In genomic region chr1:67377253-67377652, GRCh38 we compare ENCODE assay signal across 1 cellular context.
TF ChIP-seq lines count a peak whose summit lies in the region.

No MANE protein-coding gene starts in this region.

TF ChIP-seq in GM23338, 12 proteins besides CTCF, POLR2A, EP300 and RAD21 (continued from another document):
- TF ChIP-seq, protein P1, sequence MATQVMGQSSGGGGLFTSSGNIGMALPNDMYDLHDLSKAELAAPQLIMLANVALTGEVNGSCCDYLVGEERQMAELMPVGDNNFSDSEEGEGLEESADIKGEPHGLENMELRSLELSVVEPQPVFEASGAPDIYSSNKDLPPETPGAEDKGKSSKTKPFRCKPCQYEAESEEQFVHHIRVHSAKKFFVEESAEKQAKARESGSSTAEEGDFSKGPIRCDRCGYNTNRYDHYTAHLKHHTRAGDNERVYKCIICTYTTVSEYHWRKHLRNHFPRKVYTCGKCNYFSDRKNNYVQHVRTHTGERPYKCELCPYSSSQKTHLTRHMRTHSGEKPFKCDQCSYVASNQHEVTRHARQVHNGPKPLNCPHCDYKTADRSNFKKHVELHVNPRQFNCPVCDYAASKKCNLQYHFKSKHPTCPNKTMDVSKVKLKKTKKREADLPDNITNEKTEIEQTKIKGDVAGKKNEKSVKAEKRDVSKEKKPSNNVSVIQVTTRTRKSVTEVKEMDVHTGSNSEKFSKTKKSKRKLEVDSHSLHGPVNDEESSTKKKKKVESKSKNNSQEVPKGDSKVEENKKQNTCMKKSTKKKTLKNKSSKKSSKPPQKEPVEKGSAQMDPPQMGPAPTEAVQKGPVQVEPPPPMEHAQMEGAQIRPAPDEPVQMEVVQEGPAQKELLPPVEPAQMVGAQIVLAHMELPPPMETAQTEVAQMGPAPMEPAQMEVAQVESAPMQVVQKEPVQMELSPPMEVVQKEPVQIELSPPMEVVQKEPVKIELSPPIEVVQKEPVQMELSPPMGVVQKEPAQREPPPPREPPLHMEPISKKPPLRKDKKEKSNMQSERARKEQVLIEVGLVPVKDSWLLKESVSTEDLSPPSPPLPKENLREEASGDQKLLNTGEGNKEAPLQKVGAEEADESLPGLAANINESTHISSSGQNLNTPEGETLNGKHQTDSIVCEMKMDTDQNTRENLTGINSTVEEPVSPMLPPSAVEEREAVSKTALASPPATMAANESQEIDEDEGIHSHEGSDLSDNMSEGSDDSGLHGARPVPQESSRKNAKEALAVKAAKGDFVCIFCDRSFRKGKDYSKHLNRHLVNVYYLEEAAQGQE (IDR thresholded peaks at IDR 0.05; ENCODE audit: unreplicated experiment) = no peak
- TF ChIP-seq ZNF331 (CRISPR knock-in tag; IDR thresholded peaks at IDR 0.05; ENCODE audit: low read depth) = no peak
- no peak for TF ChIP-seq ETS1 (IDR thresholded peaks at IDR 0.05)
- no peak for TF ChIP-seq ZNF462 (CRISPR knock-in tag; IDR thresholded peaks at IDR 0.05)
- no peak for TF ChIP-seq POLR2AphosphoS5 (IDR thresholded peaks at IDR 0.05; ENCODE audit: low read depth)
